Comparison of ENCODE assay signal across 19 cellular contexts in genomic region chr21:38409907-38410306, GRCh38.
DNase-seq lines count a peak whose midpoint lies in the region; ATAC-seq and TF ChIP-seq lines count a peak whose summit lies in the region.
"Had no signal": no experiment of that assay in that cellular context is flagged by ENCODE, and none has a peak within 500 bp of the region (broad histone marks: within the 10 kb centered on the region; RNA-seq: fewer than 3 reads in every experiment).

No MANE protein-coding gene starts in this region.

- H3K27me3 Mint-ChIP-seq in GM23338 (ENCODE audit: insufficient read depth, low read depth, poor library complexity) (peaks cover 4% of the 10 kb centered on the region), mesothelial cell of epicardium (ENCODE audit: low read depth) (peaks cover 4% of the 10 kb centered on the region), natural killer cell (ENCODE audit: low read depth in 2 of 2) (peaks cover 17 to 23% of the 10 kb centered on the region in 2 donors)

- H3K27ac Mint-ChIP-seq in GM23338 = no peak overlapping the region
- H3K27ac Mint-ChIP-seq in mesothelial cell of epicardium = peak overlapping the region; percentile 16
- H3K27ac Mint-ChIP-seq in natural killer cell = no peak overlapping the region
- H3K27ac Mint-ChIP-seq: CD4-positive, alpha-beta memory T cell had no signal

- no peak for TF ChIP-seq CTCF in GM23338 (conservative IDR thresholded peaks at IDR 0.05; ENCODE audit: low read depth in 2 of 2)
- TF ChIP-seq CTCF in mesothelial cell of epicardium (IDR thresholded peaks at IDR 0.05; ENCODE audit: unreplicated experiment) = no peak
- TF ChIP-seq CTCF in natural killer cell (IDR thresholded peaks at IDR 0.05) = no peak

- H3K36me3 ChIP-seq in BLaER1 (peaks cover 77% of the 10 kb centered on the region), GM23338 (ENCODE audit: insufficient read depth) (no peaks in the 10 kb centered on the region)
- H3K36me3 ChIP-seq: BE2C had no signal

- no peaks in the 10 kb centered on the region for H3K9me2 ChIP-seq in GM23338 (ENCODE audit: insufficient read depth)

- H4K20me1 ChIP-seq in BLaER1 = no peaks in the 10 kb centered on the region
- H4K20me1 ChIP-seq in GM23338 (replicated peaks; ENCODE audit: insufficient read depth) = no peaks in the 10 kb centered on the region

- no peak overlapping the region for H3K4me3 ChIP-seq in BLaER1
- H3K4me3 ChIP-seq in GM23338 = no peak overlapping the region
- H3K4me3 ChIP-seq: A549 had no signal

- intact Hi-C loops in natural killer cell (cut with micrococcal nuclease) (no loop called here), left ventricle myocardium superior (cut with micrococcal nuclease) (no loop called here)

- H3K36me3 Mint-ChIP-seq in GM23338 (ENCODE audit: low read depth) = peaks cover 11% of the 10 kb centered on the region; the same call in 1 of the 3 replicates
- no peaks in the 10 kb centered on the region for H3K36me3 Mint-ChIP-seq in mesothelial cell of epicardium
- no peaks in the 10 kb centered on the region for H3K36me3 Mint-ChIP-seq in natural killer cell
- H3K36me3 Mint-ChIP-seq: CD4-positive, alpha-beta memory T cell had no signal

- no peak overlapping the region for H3K9ac ChIP-seq in BLaER1

- no peaks in the 10 kb centered on the region for H3K79me2 ChIP-seq in GM23338 (replicated peaks; ENCODE audit: insufficient read depth)

- H3K9me3 Mint-ChIP-seq in GM23338 (peaks cover 11% of the 10 kb centered on the region; the same call in 1 of the 3 replicates), mesothelial cell of epicardium (peaks cover 8% of the 10 kb centered on the region), natural killer cell (no peaks in the 10 kb centered on the region)

- H2AFZ ChIP-seq in GM23338 = no peak overlapping the region

- H3K27me3 ChIP-seq in BLaER1 (no peaks in the 10 kb centered on the region), GM23338 (ENCODE audit: insufficient read depth) (no peaks in the 10 kb centered on the region)
- H3K27me3 ChIP-seq: BE2C had no signal

- no peaks in the 10 kb centered on the region for H3F3A ChIP-seq in GM23338 (replicated peaks; ENCODE audit: low read depth)

- DNase-seq in GM23338 (ENCODE audit: low spot score) (no peak), mesothelial cell of epicardium (ENCODE audit: low spot score in 2 of 2, unreplicated experiment in 2 of 2) (no peak), natural killer cell (no peak), retina (no peak), left ventricle myocardium superior (no peak)
- DNase-seq: 8988T; ACHN; AML-193; BE2C; C1 segment of cervical spinal cord; Calu3; CD4-positive, alpha-beta memory T cell; COR-L47; DMS53; DMS79 treated with DMSO at 0.1 percent for 48 hours; H7; HCEC 1CT had no signal

- peaks cover 34% of the 10 kb centered on the region for H3K4me1 Mint-ChIP-seq in GM23338
- H3K4me1 Mint-ChIP-seq in mesothelial cell of epicardium = peaks cover 5% of the 10 kb centered on the region
- no peaks in the 10 kb centered on the region for H3K4me1 Mint-ChIP-seq in natural killer cell
- H3K4me1 Mint-ChIP-seq: CD4-positive, alpha-beta memory T cell had no signal

- peaks cover 41% of the 10 kb centered on the region for H3K9me3 ChIP-seq in BLaER1
- H3K9me3 ChIP-seq: A549, BE2C had no signal

- H3K27ac ChIP-seq in BLaER1 = 0 out of 2 replicates have a peak overlapping the region, but pooled peaks have one; percentile 6
- H3K27ac ChIP-seq in GM23338 (ENCODE audit: low read depth) = no peak overlapping the region
- H3K27ac ChIP-seq: A549 had no signal

- H3K4me2 ChIP-seq in BLaER1 = no peak overlapping the region
- peak overlapping the region; percentile 50 for H3K4me2 ChIP-seq in GM23338
- H3K4me2 ChIP-seq: A549 had no signal

- no peak for ATAC-seq in GM23338
- no peak for ATAC-seq in natural killer cell
- ATAC-seq in left ventricle myocardium superior = no peak
- ATAC-seq: A549 had no signal

- H3K4me1 ChIP-seq in BLaER1 = peaks cover 48% of the 10 kb centered on the region
- peaks cover 21% of the 10 kb centered on the region for H3K4me1 ChIP-seq in GM23338 (ENCODE audit: insufficient read depth)
- H3K4me1 ChIP-seq: A549, BE2C had no signal

- H3K4me3 Mint-ChIP-seq in GM23338 (no peak overlapping the region), mesothelial cell of epicardium (no peak overlapping the region), natural killer cell (no peak overlapping the region)
- H3K4me3 Mint-ChIP-seq: CD4-positive, alpha-beta memory T cell had no signal

TF ChIP-seq in GM23338, 12 proteins besides CTCF, POLR2A, EP300 and RAD21:
- TF ChIP-seq POLR2AphosphoS5 (IDR thresholded peaks at IDR 0.05; ENCODE audit: low read depth) (no peak), CREB1 (CRISPR knock-in tag; IDR thresholded peaks at IDR 0.05; ENCODE audit: low read depth) (no peak), ZNF331 (CRISPR knock-in tag; IDR thresholded peaks at IDR 0.05; ENCODE audit: low read depth) (no peak)
TF ChIP-seq in GM23338: peak in this region for 0.
